In the genomic region with DNA sequence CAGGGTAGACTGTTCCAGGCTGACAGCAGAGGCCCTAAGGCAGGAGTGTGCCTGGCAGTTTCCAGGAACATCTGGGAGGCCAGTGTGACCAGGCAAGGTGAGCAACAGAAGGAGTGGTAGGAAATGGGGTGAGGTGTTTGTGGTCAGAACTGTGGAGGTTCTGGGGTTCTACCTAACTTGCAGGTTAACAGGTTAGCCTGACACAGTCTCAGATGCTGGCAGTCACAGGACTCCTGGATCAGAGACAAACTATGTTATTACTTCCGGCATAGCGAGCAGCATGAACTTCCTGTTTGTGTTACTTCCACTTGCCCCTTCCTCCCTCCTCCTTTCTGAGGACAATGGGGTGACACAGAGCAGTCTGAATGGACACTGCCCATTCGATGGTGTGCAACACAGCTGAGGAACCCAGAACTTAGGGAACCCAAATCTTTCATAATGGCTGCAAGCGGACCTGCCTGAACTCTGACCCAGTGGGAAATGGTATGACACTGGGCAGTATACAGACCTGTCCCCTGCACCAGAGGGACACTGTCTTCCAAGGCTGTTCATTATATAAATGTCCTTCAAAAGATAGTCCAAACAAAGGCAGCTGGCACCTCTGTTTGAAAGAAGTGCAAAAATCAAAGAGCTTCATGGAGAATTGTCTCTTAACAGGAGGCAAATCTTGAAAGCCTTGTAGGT, we compare ENCODE assay signal across 9 cellular contexts. TPM values are rescaled to one million over a fixed set of nuclear protein-coding genes. Genes with fewer than 3 reads are reported as not detected.
DNase-seq lines count a peak whose midpoint lies in the region; ATAC-seq and TF ChIP-seq lines count a peak whose summit lies in the region.
"Had no signal": no experiment of that assay in that cellular context is flagged by ENCODE, and none has a peak within 500 bp of the region (broad histone marks: within the 10 kb centered on the region; RNA-seq: fewer than 3 reads in every experiment).

No MANE protein-coding gene starts in this region.

- H3K27me3 Mint-ChIP-seq in GM23338 (ENCODE audit: insufficient read depth, low read depth, poor library complexity) (peaks cover 8% of the 10 kb centered on the region), HFFc6 (ENCODE audit: insufficient read depth) (peaks cover 2% of the 10 kb centered on the region)

- TF ChIP-seq POLR2A in Peyer's patch (IDR thresholded peaks at IDR 0.05): no peak

- TF ChIP-seq CTCF in GM23338 (conservative IDR thresholded peaks at IDR 0.05; ENCODE audit: low read depth in 2 of 2) (no peak), Peyer's patch (IDR thresholded peaks at IDR 0.05) (no peak), HFFc6 (IDR thresholded peaks at IDR 0.05) (no peak)

- H3K4me1 Mint-ChIP-seq in GM23338 (peaks cover 4% of the 10 kb centered on the region; the same call in 2 of the 3 replicates), HFFc6 (ENCODE audit: low read depth) (peaks cover 24% of the 10 kb centered on the region)

- H3K4me2 ChIP-seq in GM23338: no peak overlapping the region

- H3K36me3 ChIP-seq in GM23338 (ENCODE audit: insufficient read depth) (no peaks in the 10 kb centered on the region), Peyer's patch (no peaks in the 10 kb centered on the region)

- peaks cover 6% of the 10 kb centered on the region for H4K20me1 ChIP-seq in GM23338 (replicated peaks; ENCODE audit: insufficient read depth)

- no peaks in the 10 kb centered on the region for H3K9me3 ChIP-seq in Peyer's patch
- H3K9me3 ChIP-seq: body of pancreas had no signal

- H3K27ac ChIP-seq in GM23338 (ENCODE audit: low read depth): no peak overlapping the region
- peak overlapping the region; percentile 30 to 57 (median 34) for H3K27ac ChIP-seq in Peyer's patch

- no peaks in the 10 kb centered on the region for H3K9me2 ChIP-seq in GM23338 (ENCODE audit: insufficient read depth)

- no peak for DNase-seq in GM23338 (ENCODE audit: low spot score)
- peak in 2 of 3 donors; percentile 31 to 58 for DNase-seq in Peyer's patch
- peak; percentile 56 for DNase-seq in dermis blood vessel endothelial cell
- peak; percentile 34 for DNase-seq in renal cortical epithelial cell (ENCODE audit: low read depth)
- DNase-seq in HFFc6: no peak
- no peak for DNase-seq in cortex of kidney (lab: John Stamatoyannopoulos, UW)
- DNase-seq in NCI-H1105 treated with DMSO at 0.1 percent for 48 hours (lab: John Stamatoyannopoulos, UW): no peak

- H3K9me3 Mint-ChIP-seq in GM23338: peaks cover 2% of the 10 kb centered on the region; the same call in 1 of the 3 replicates
- H3K9me3 Mint-ChIP-seq in HFFc6: peaks cover 8% of the 10 kb centered on the region

- peaks cover 2% of the 10 kb centered on the region for H3K4me1 ChIP-seq in GM23338 (ENCODE audit: insufficient read depth)
- H3K4me1 ChIP-seq in Peyer's patch: peaks cover 0 to 11% (median 5%) of the 10 kb centered on the region in 4 donors

- H3K4me3 Mint-ChIP-seq in GM23338 (no peak overlapping the region), HFFc6 (no peak overlapping the region)

- peak overlapping the region; percentile 88 for H2AFZ ChIP-seq in GM23338

- H3F3A ChIP-seq in GM23338 (replicated peaks; ENCODE audit: low read depth): no peaks in the 10 kb centered on the region

- ATAC-seq in GM23338 (no peak), HG02623 (IDR thresholded peaks at IDR 0.05; ENCODE audit: unreplicated experiment) (no peak)
- ATAC-seq: body of pancreas had no signal

- peaks cover 9% of the 10 kb centered on the region for H3K79me2 ChIP-seq in GM23338 (replicated peaks; ENCODE audit: insufficient read depth)

- H3K36me3 Mint-ChIP-seq in GM23338 (ENCODE audit: low read depth): no peaks in the 10 kb centered on the region; the same call in 2 of the 3 replicates
- peaks cover 14% of the 10 kb centered on the region for H3K36me3 Mint-ChIP-seq in HFFc6 (ENCODE audit: low read depth)

- no peak overlapping the region for H3K4me3 ChIP-seq in GM23338
- H3K4me3 ChIP-seq in Peyer's patch: no peak overlapping the region
- H3K4me3 ChIP-seq: body of pancreas had no signal

- no peaks in the 10 kb centered on the region for H3K27me3 ChIP-seq in GM23338 (ENCODE audit: insufficient read depth)
- no peaks in the 10 kb centered on the region for H3K27me3 ChIP-seq in Peyer's patch
- H3K27me3 ChIP-seq: body of pancreas had no signal

- H3K27ac Mint-ChIP-seq in GM23338: no peak overlapping the region
- H3K27ac Mint-ChIP-seq in HFFc6: no peak overlapping the region; the same call in 1 of the 2 replicates

TF ChIP-seq in GM23338, 12 proteins besides CTCF, POLR2A, EP300 and RAD21:
- no peak for TF ChIP-seq CREB1 (CRISPR knock-in tag; IDR thresholded peaks at IDR 0.05; ENCODE audit: low read depth)

RNA-seq across cellular contexts. Expression of gene SAR1A, which starts 3.9 kb away (rescaled TPM):
- 71.5 and 84.8 TPM in 2 replicates for total RNA-seq in GM23338 (2014; rRNA removed; shearing (Covaris generic))
- polyA plus RNA-seq in GM23338 (2016; fragmentation: Nextera tagmentation; extraction: Ambion mirVana): 58.1 and 68.1 TPM in 2 replicates
- 10 to 100 TPM; 30.3 to 52.0 (median 35.1) TPM for total RNA-seq in Peyer's patch
- 114 and 168 TPM in 2 replicates for total RNA-seq in dermis blood vessel endothelial cell
- total RNA-seq in renal cortical epithelial cell: 158 and 257 TPM in 2 replicates
- 100 to 1,000 TPM; 203 to 231 (median 215) TPM for total RNA-seq in HFFc6 (2021; fragmentation: NEBNext Ultra II Directional; extraction: Animal tissue kit (Norgen Biotek cat#: 25700))

RNA-seq across cellular contexts. Expression of gene TYSND1, which starts 27.7 kb away (rescaled TPM):
- total RNA-seq in GM23338 (2014; rRNA removed; shearing (Covaris generic)): 14.1 and 19.5 TPM in 2 replicates
- polyA plus RNA-seq in GM23338 (2016; fragmentation: Nextera tagmentation; extraction: Ambion mirVana): 5.2 and 5.4 TPM in 2 replicates
- total RNA-seq in Peyer's patch: 10 to 100 TPM; 18.2 to 25.9 (median 21.7) TPM
- 6.8 and 7.1 TPM in 2 replicates for total RNA-seq in dermis blood vessel endothelial cell
- total RNA-seq in renal cortical epithelial cell: 12.2 and 15.6 TPM in 2 replicates
- total RNA-seq in HFFc6 (2021; fragmentation: NEBNext Ultra II Directional; extraction: Animal tissue kit (Norgen Biotek cat#: 25700)): 1 to 10 TPM; 4.6 to 5.7 (median 4.9) TPM

RNA-seq across cellular contexts. Expression of gene AIFM2, which starts 41.6 kb away (rescaled TPM):
- total RNA-seq in GM23338 (2014; rRNA removed; shearing (Covaris generic)): 3.1 and 3.2 TPM in 2 replicates
- polyA plus RNA-seq in GM23338 (2016; fragmentation: Nextera tagmentation; extraction: Ambion mirVana): 1.7 and 3.6 TPM in 2 replicates
- total RNA-seq in Peyer's patch (10 to 100 TPM; 18.7 to 29.2 (median 23.8) TPM), dermis blood vessel endothelial cell (0.85 and 3.0 TPM in 2 replicates), renal cortical epithelial cell (2.8 and 6.7 TPM in 2 replicates)
- total RNA-seq in HFFc6 (2021; fragmentation: NEBNext Ultra II Directional; extraction: Animal tissue kit (Norgen Biotek cat#: 25700)): 10 to 100 TPM in 3 of 6 experiments, 1 to 10 TPM in 3; 5.1 to 12.3 (median 10.4) TPM

RNA-seq across cellular contexts. Expression of gene PPA1, which starts 59.0 kb away (rescaled TPM):
- 135 and 178 TPM in 2 replicates for total RNA-seq in GM23338 (2014; rRNA removed; shearing (Covaris generic))
- polyA plus RNA-seq in GM23338 (2016; fragmentation: Nextera tagmentation; extraction: Ambion mirVana): 206 and 228 TPM in 2 replicates
- 100 to 1,000 TPM in 3 of 4 donors, 10 to 100 TPM in 1; 67.7 to 199 (median 110) TPM for total RNA-seq in Peyer's patch
- total RNA-seq in dermis blood vessel endothelial cell: 171 and 240 TPM in 2 replicates
- total RNA-seq in renal cortical epithelial cell: 303 and 587 TPM in 2 replicates
- 100 to 1,000 TPM; 105 to 132 (median 121) TPM for total RNA-seq in HFFc6 (2021; fragmentation: NEBNext Ultra II Directional; extraction: Animal tissue kit (Norgen Biotek cat#: 25700))

Comparison
In these comparisons a context has a peak if more than half of its experiments do, and no peak if none do; other contexts are left out.
1. DNase-seq: peak in Peyer's patch (2 of 3), dermis blood vessel endothelial cell (single experiment) and renal cortical epithelial cell (single experiment); none in GM23338 (single experiment), HFFc6 (single experiment), cortex of kidney (single experiment) and NCI-H1105 treated with DMSO at 0.1 percent for 48 hours (single experiment).